ENCODE assay signal across 8 cellular contexts in genomic region chr3:155995525-155996370, GRCh38.
DNase-seq lines count a peak whose midpoint lies in the region; ATAC-seq and TF ChIP-seq lines count a peak whose summit lies in the region.

No MANE protein-coding gene starts in this region.

- no peaks in the 10 kb centered on the region for H3K36me3 Mint-ChIP-seq in brain
- H3K36me3 Mint-ChIP-seq in activated T-helper 1 cell treated with anti-CD3 and anti-CD28 coated beads, Interleukin-12 subunit alpha, Interleukin-12 subunit beta, Interleukin-2, Interleukin-4 antibody, amounts not matched to agents 30 ng/mL and 10 ng/mL and 1 ng/mL, durations not matched to agents 14 hours and 24 hours and 36 hours (ENCODE audit: low read depth), result no peaks in the 10 kb centered on the region

- peaks cover 16 to 23% (median 21%) of the 10 kb centered on the region in 5 experiments for H3K9me3 Mint-ChIP-seq in brain
- H3K9me3 Mint-ChIP-seq in activated T-helper 1 cell treated with anti-CD3 and anti-CD28 coated beads, Interleukin-12 subunit alpha, Interleukin-12 subunit beta, Interleukin-2, Interleukin-4 antibody, amounts not matched to agents 30 ng/mL and 10 ng/mL and 1 ng/mL, durations not matched to agents 14 hours and 24 hours and 36 hours, result no peaks in the 10 kb centered on the region

- TF ChIP-seq EP300 in neural cell (conservative IDR thresholded peaks at IDR 0.05; ENCODE audit: poor library complexity, severe bottlenecking), result no peak

- no peaks in the 10 kb centered on the region for H4K20me1 ChIP-seq in neural cell (ENCODE audit: insufficient read depth)

- ATAC-seq in HG03442 (IDR thresholded peaks at IDR 0.05; ENCODE audit: unreplicated experiment), result no peak

- peaks cover 4% of the 10 kb centered on the region for H3K4me1 Mint-ChIP-seq in brain
- H3K4me1 Mint-ChIP-seq in activated T-helper 1 cell treated with anti-CD3 and anti-CD28 coated beads, Interleukin-12 subunit alpha, Interleukin-12 subunit beta, Interleukin-2, Interleukin-4 antibody, amounts not matched to agents 30 ng/mL and 10 ng/mL and 1 ng/mL, durations not matched to agents 14 hours and 24 hours and 36 hours (ENCODE audit: low read depth), result peaks cover 5% of the 10 kb centered on the region

- H3K4me2 ChIP-seq in neural cell (ENCODE audit: low read length), result no peak overlapping the region

- H3K9me3 ChIP-seq in neural cell (ENCODE audit: low read length), result no peaks in the 10 kb centered on the region

- no peak overlapping the region for H3K27ac Mint-ChIP-seq in brain
- H3K27ac Mint-ChIP-seq in activated T-helper 1 cell treated with anti-CD3 and anti-CD28 coated beads, Interleukin-12 subunit alpha, Interleukin-12 subunit beta, Interleukin-2, Interleukin-4 antibody, amounts not matched to agents 30 ng/mL and 10 ng/mL and 1 ng/mL, durations not matched to agents 14 hours and 24 hours and 36 hours, result no peak overlapping the region

- peak; percentile 55 for TF ChIP-seq CTCF in BJ (IDR thresholded peaks at IDR 0.05; ENCODE audit: insufficient read depth, low read depth, low read length)
- peak; percentile 56 to 72 for TF ChIP-seq CTCF in brain (conservative IDR thresholded peaks at IDR 0.05)
- TF ChIP-seq CTCF in neural cell (IDR thresholded peaks at IDR 0.05; ENCODE audit: poor library complexity, severe bottlenecking), result peak; percentile 70

- no peaks in the 10 kb centered on the region for H3K27me3 ChIP-seq in BJ (ENCODE audit: control insufficient read depth, insufficient read depth, low read length)
- H3K27me3 ChIP-seq in H7 (ENCODE audit: control insufficient read depth, insufficient read depth, low read length), result no peaks in the 10 kb centered on the region
- no peaks in the 10 kb centered on the region for H3K27me3 ChIP-seq in neural cell (ENCODE audit: insufficient read depth, low read depth, low read length)

- TF ChIP-seq RAD21 in neural cell (conservative IDR thresholded peaks at IDR 0.05), result peak; percentile 77

- H2AFZ ChIP-seq in neural cell (ENCODE audit: low read depth, low read length), result no peak overlapping the region

- H3K27ac ChIP-seq in neural cell (ENCODE audit: low read length), result no peak overlapping the region

- no peak for DNase-seq in BJ (ENCODE audit: low read depth)
- peak; percentile 48 for DNase-seq in H7
- DNase-seq in NCI-H510A (lab: John Stamatoyannopoulos, UW), result peak; percentile 2
- no peak for DNase-seq in activated T-helper 1 cell treated with anti-CD3 and anti-CD28 coated beads, Interleukin-12 subunit alpha, Interleukin-12 subunit beta, Interleukin-2, Interleukin-4 antibody, amounts not matched to agents 30 ng/mL and 10 ng/mL and 1 ng/mL, durations not matched to agents 14 hours and 24 hours and 36 hours (ENCODE audit: low spot score)
- DNase-seq in stimulated activated CD4-positive, alpha-beta T cell treated with anti-CD3 and anti-CD28 coated beads, Interleukin-15, amount 100 ng/mL, for 24 hours, result no peak

- H3K36me3 ChIP-seq in BJ (ENCODE audit: control insufficient read depth, insufficient read depth, low read length) (no peaks in the 10 kb centered on the region), H7 (replicated peaks; ENCODE audit: control insufficient read depth, insufficient read depth, low read length) (no peaks in the 10 kb centered on the region), neural cell (ENCODE audit: insufficient read depth, low read length) (no peaks in the 10 kb centered on the region)

- intact Hi-C loops in activated T-helper 1 cell treated with anti-CD3 and anti-CD28 coated beads, Interleukin-12 subunit alpha, Interleukin-12 subunit beta, Interleukin-2, Interleukin-4 antibody, amounts not matched to agents 30 ng/mL and 10 ng/mL and 1 ng/mL, durations not matched to agents 14 hours and 24 hours and 36 hours (cut with micrococcal nuclease), result no loop called here

- no peak overlapping the region for H3K9ac ChIP-seq in neural cell (ENCODE audit: low read length)

- no peaks in the 10 kb centered on the region for H3F3A ChIP-seq in neural cell (ENCODE audit: insufficient read depth, low read length, poor library complexity, severe bottlenecking)

- H3K27me3 Mint-ChIP-seq in brain, result peaks cover 5% of the 10 kb centered on the region
- H3K27me3 Mint-ChIP-seq in activated T-helper 1 cell treated with anti-CD3 and anti-CD28 coated beads, Interleukin-12 subunit alpha, Interleukin-12 subunit beta, Interleukin-2, Interleukin-4 antibody, amounts not matched to agents 30 ng/mL and 10 ng/mL and 1 ng/mL, durations not matched to agents 14 hours and 24 hours and 36 hours (ENCODE audit: insufficient read depth), result peaks cover 8% of the 10 kb centered on the region

- H3K9me2 ChIP-seq in neural cell (ENCODE audit: insufficient read depth, low read length), result no peaks in the 10 kb centered on the region

- CTCF ChIA-PET in BJ (lab: Yijun Ruan, JAX), result no interaction called here

- POLR2A ChIA-PET in BJ (lab: Charles Lee), result no interaction called here

- H3K4me3 ChIP-seq in BJ (ENCODE audit: low read depth, low read length), result no peak overlapping the region
- no peak overlapping the region for H3K4me3 ChIP-seq in H7 (ENCODE audit: insufficient read depth, low read depth, low read length)
- no peak overlapping the region for H3K4me3 ChIP-seq in neural cell (ENCODE audit: low read length)

- H3K79me2 ChIP-seq in neural cell (replicated peaks; ENCODE audit: insufficient read depth, low read length), result no peaks in the 10 kb centered on the region

- H3K4me3 Mint-ChIP-seq in brain, result no peak overlapping the region
- H3K4me3 Mint-ChIP-seq in activated T-helper 1 cell treated with anti-CD3 and anti-CD28 coated beads, Interleukin-12 subunit alpha, Interleukin-12 subunit beta, Interleukin-2, Interleukin-4 antibody, amounts not matched to agents 30 ng/mL and 10 ng/mL and 1 ng/mL, durations not matched to agents 14 hours and 24 hours and 36 hours, result no peak overlapping the region

TF ChIP-seq in neural cell, 6 proteins besides CTCF, POLR2A, EP300 and RAD21:
- TF ChIP-seq MXI1 (conservative IDR thresholded peaks at IDR 0.05; ENCODE audit: poor library complexity, severe bottlenecking), result no peak
- TF ChIP-seq SMC3 (conservative IDR thresholded peaks at IDR 0.05; ENCODE audit: poor library complexity), result peak; percentile 73

Comparison
In these comparisons a context has a peak if more than half of its experiments do, and no peak if none do; other contexts are left out.
1. DNase-seq: peak in H7 (single experiment) and NCI-H510A (single experiment); none in BJ (single experiment), activated T-helper 1 cell treated with anti-CD3 and anti-CD28 coated beads, Interleukin-12 subunit alpha, Interleukin-12 subunit beta, Interleukin-2, Interleukin-4 antibody, amounts not matched to agents 30 ng/mL and 10 ng/mL and 1 ng/mL, durations not matched to agents 14 hours and 24 hours and 36 hours (single experiment) and stimulated activated CD4-positive, alpha-beta T cell treated with anti-CD3 and anti-CD28 coated beads, Interleukin-15, amount 100 ng/mL, for 24 hours (single experiment).
2. Peak in every context shown above with its lines, with median percentiles within 50 percentile points of each other: CTCF ChIP-seq.